In the genomic region with DNA sequence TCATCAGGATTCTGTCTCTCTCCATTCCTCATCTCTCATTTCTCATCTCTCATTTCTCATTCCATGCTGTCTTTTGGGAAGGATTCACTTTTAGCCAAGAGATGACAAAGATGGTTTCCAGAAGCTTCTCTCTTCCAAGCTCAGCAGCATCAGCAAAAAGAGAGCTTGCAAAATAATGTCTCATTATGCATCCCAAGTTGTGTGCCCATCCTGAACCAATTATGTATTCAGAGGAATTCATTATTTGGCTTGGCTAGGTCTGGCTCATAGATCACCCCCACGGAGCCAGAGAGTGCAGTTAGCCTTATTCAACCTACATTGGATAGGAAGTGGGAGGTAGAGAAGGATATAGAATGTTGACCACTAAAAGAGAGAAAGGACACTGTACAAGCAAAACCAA, we compare ENCODE assay signal across 25 cellular contexts.
"Had no signal": no experiment of that assay in that cellular context is flagged by ENCODE, and none has a peak within 500 bp of the region (broad histone marks: within the 10 kb centered on the region; RNA-seq: fewer than 3 reads in every experiment).

No MANE protein-coding gene starts in this region.

- FAIRE-seq: HTR-8/SVneo had no signal

- H3K27ac ChIP-seq: HL-60, SJSA1 had no signal

- H3K4me3 ChIP-seq: MG63, SJSA1 had no signal

- H3K9ac ChIP-seq: SK-N-SH had no signal

- DNase-seq: Karpas-422, KG1, NCI-H1092, NCI-H1105 treated with DMSO at 0.1 percent for 48 hours, NCI-H1417 treated with DMSO at 0.1 percent for 48 hours, NCI-H146, NCI-H1694 treated with DMSO at 0.1 percent for 48 hours, NCI-H2029, NCI-H2081 treated with DMSO at 0.1 percent for 48 hours, NCI-H2171, NCI-H226, NCI-H446, NCI-H510A, NCI-H524 treated with DMSO at 0.1 percent for 48 hours, NCI-H69, NCI-H774, Right ventricle myocardium superior, RPMI8226, SIG-M5, SK-N-SH, SW 1271 had no signal

- H3K36me3 ChIP-seq: MG63, SJSA1 had no signal

- H3K27me3 ChIP-seq: MG63 had no signal

- H3K9me3 ChIP-seq: MG63, SK-N-SH had no signal
